10 cellular contexts compared by ENCODE assay signal in genomic region chr16:27431773-27432599, GRCh38. TPM values are rescaled to one million over a fixed set of nuclear protein-coding genes. Genes with fewer than 3 reads are reported as not detected.
A peak's percentile ranks its signal among the peaks of the same experiment; 100 is the strongest.
DNase-seq lines count a peak whose midpoint lies in the region; ATAC-seq and TF ChIP-seq lines count a peak whose summit lies in the region.
"Had no signal": no experiment of that assay in that cellular context is flagged by ENCODE, and none has a peak within 500 bp of the region (broad histone marks: within the 10 kb centered on the region; RNA-seq: fewer than 3 reads in every experiment).

No MANE protein-coding gene starts in this region.

- no peak overlapping the region for H3K4me3 ChIP-seq in BLaER1
- peak overlapping the region in 1 of 2 experiments; percentile 45 for H3K4me3 ChIP-seq in mesenchymal stem cell (ENCODE audit: insufficient read depth in 1 of 2, low read depth in 1 of 2, low read length in 2 of 2)
- H3K4me3 ChIP-seq: prostate gland had no signal

- H3K4me1 Mint-ChIP-seq in HFFc6 (ENCODE audit: low read depth): peaks cover 32% of the 10 kb centered on the region
- H3K4me1 Mint-ChIP-seq in activated T-cell treated with anti-CD3 and anti-CD28 coated beads, Interleukin-2, amount 50 U/mL, for 72 hours (ENCODE audit: low read depth): peaks cover 52% of the 10 kb centered on the region
- no peaks in the 10 kb centered on the region for H3K4me1 Mint-ChIP-seq in Calu3 (ENCODE audit: low read depth, unreplicated experiment)

- H3K27me3 Mint-ChIP-seq in HFFc6 (ENCODE audit: insufficient read depth): peaks cover 4% of the 10 kb centered on the region; the same call in 1 of the 2 replicates
- no peaks in the 10 kb centered on the region for H3K27me3 Mint-ChIP-seq in activated T-cell treated with anti-CD3 and anti-CD28 coated beads, Interleukin-2, amount 50 U/mL, for 72 hours (ENCODE audit: low read depth)
- H3K27me3 Mint-ChIP-seq in Calu3 (ENCODE audit: unreplicated experiment): peaks cover 71% of the 10 kb centered on the region

- H3K27ac Mint-ChIP-seq in HFFc6: peak overlapping the region; percentile 81
- H3K27ac Mint-ChIP-seq in activated T-cell treated with anti-CD3 and anti-CD28 coated beads, Interleukin-2, amount 50 U/mL, for 72 hours: peak overlapping the region; percentile 88
- no peak overlapping the region for H3K27ac Mint-ChIP-seq in Calu3 (ENCODE audit: unreplicated experiment)

- no peak overlapping the region for H4K91ac ChIP-seq in mesenchymal stem cell (ENCODE audit: low read length)

- H3K36me3 ChIP-seq in BLaER1: peaks cover 23% of the 10 kb centered on the region; the same call in 1 of the 2 replicates
- H3K36me3 ChIP-seq in mesenchymal stem cell (ENCODE audit: control insufficient read depth in 1 of 2, insufficient read depth in 2 of 2, low read depth in 1 of 2, low read length in 2 of 2): no peaks in the 10 kb centered on the region
- H3K36me3 ChIP-seq: prostate gland had no signal

- H3K4me3 Mint-ChIP-seq in HFFc6 (peak overlapping the region; percentile 44), Calu3 (ENCODE audit: low read depth, unreplicated experiment) (no peak overlapping the region)
- H3K4me3 Mint-ChIP-seq in activated T-cell treated with anti-CD3 and anti-CD28 coated beads, Interleukin-2, amount 50 U/mL, for 72 hours: no peak overlapping the region

- intact Hi-C loops in Calu3 (cut with micrococcal nuclease; ENCODE audit: unreplicated experiment): no loop called here

- no peak overlapping the region for H2AK5ac ChIP-seq in mesenchymal stem cell (ENCODE audit: low read length, severe bottlenecking)

- no peak overlapping the region for H4K8ac ChIP-seq in mesenchymal stem cell (ENCODE audit: low read length)

- H2BK5ac ChIP-seq in mesenchymal stem cell (ENCODE audit: low read depth, low read length, poor library complexity, severe bottlenecking): no peak overlapping the region

- no peaks in the 10 kb centered on the region for H4K20me1 ChIP-seq in BLaER1

- peak overlapping the region in 1 of 2 experiments; percentile 77 for H3K14ac ChIP-seq in mesenchymal stem cell (ENCODE audit: low read length in 2 of 2)

- H2AFZ ChIP-seq in mesenchymal stem cell (ENCODE audit: low read depth, low read length): no peak overlapping the region

- DNase-seq in HFFc6 (peak; percentile 76), mesenchymal stem cell (peak; percentile 6), SW 1271 (lab: John Stamatoyannopoulos, UW) (no peak), DMS153 (lab: John Stamatoyannopoulos, UW) (no peak), Calu3 (no peak), NCI-H2107 treated with DMSO at 0.1 percent for 48 hours (lab: John Stamatoyannopoulos, UW; ENCODE audit: unreplicated experiment) (no peak)
- DNase-seq in activated T-cell treated with anti-CD3 and anti-CD28 coated beads, Interleukin-2, amount 50 U/mL, for 72 hours: no peak
- DNase-seq: DMS79 had no signal

- H3K4ac ChIP-seq in mesenchymal stem cell (ENCODE audit: low read depth in 1 of 2, low read length in 2 of 2): no peak overlapping the region

- peaks cover 83% of the 10 kb centered on the region for H3K4me1 ChIP-seq in BLaER1
- peaks cover 9% of the 10 kb centered on the region for H3K4me1 ChIP-seq in mesenchymal stem cell (ENCODE audit: control insufficient read depth, insufficient read depth, low read depth, low read length)
- H3K4me1 ChIP-seq: prostate gland had no signal

- no peak overlapping the region for H2BK15ac ChIP-seq in mesenchymal stem cell (ENCODE audit: low read depth, poor library complexity, severe bottlenecking)

- no TSS peak for BruUV-seq in Calu3 (replicated peaks; lab: Mats Ljungman, UMichigan)

- H3K27me3 ChIP-seq in BLaER1 (no peaks in the 10 kb centered on the region), mesenchymal stem cell (ENCODE audit: control insufficient read depth in 1 of 2, insufficient read depth in 1 of 2, low read length in 2 of 2) (no peaks in the 10 kb centered on the region)

- peak overlapping the region; percentile 90 for H3K27ac ChIP-seq in BLaER1
- no peak overlapping the region for H3K27ac ChIP-seq in mesenchymal stem cell (ENCODE audit: low read length, poor library complexity, severe bottlenecking)
- H3K27ac ChIP-seq: prostate gland had no signal

- CTCF ChIA-PET in Calu3 (lab: Charles Lee): interaction anchor here (0.8 kb wide), 1 partner anchor 9 kb away, joined by 3 read pairs; no protein-coding TSS in a partner anchor

- H3K79me1 ChIP-seq in mesenchymal stem cell (replicated peaks; ENCODE audit: low read length, poor library complexity, severe bottlenecking): no peaks in the 10 kb centered on the region

- WGBS in mesenchymal stem cell: 80% methylated on average over 15 of the region's 15 CpGs

- H3K9ac ChIP-seq in BLaER1 (peak overlapping the region; percentile 16; the same call in 1 of the 2 replicates), mesenchymal stem cell (ENCODE audit: low read length) (peak overlapping the region; percentile 76)

- peak; percentile 37 to 45 for ATAC-seq in activated T-cell treated with anti-CD3 and anti-CD28 coated beads, Interleukin-2, amount 50 U/mL, for 72 hours (replicated peaks in 1 of 2)

- H3K36me3 Mint-ChIP-seq in HFFc6 (ENCODE audit: low read depth): no peaks in the 10 kb centered on the region
- H3K36me3 Mint-ChIP-seq in activated T-cell treated with anti-CD3 and anti-CD28 coated beads, Interleukin-2, amount 50 U/mL, for 72 hours (ENCODE audit: insufficient read depth in 2 of 2): peaks cover 20 to 54% of the 10 kb centered on the region in 2 donors
- no peaks in the 10 kb centered on the region for H3K36me3 Mint-ChIP-seq in Calu3 (ENCODE audit: insufficient read depth, unreplicated experiment)

- H3K4me2 ChIP-seq in BLaER1 (peak overlapping the region; percentile 89), mesenchymal stem cell (ENCODE audit: low read length, poor library complexity, severe bottlenecking) (no peak overlapping the region)

- H2BK12ac ChIP-seq in mesenchymal stem cell (ENCODE audit: low read length in 2 of 2): no peak overlapping the region

- H3K9me3 Mint-ChIP-seq in HFFc6: no peaks in the 10 kb centered on the region
- no peaks in the 10 kb centered on the region for H3K9me3 Mint-ChIP-seq in activated T-cell treated with anti-CD3 and anti-CD28 coated beads, Interleukin-2, amount 50 U/mL, for 72 hours
- H3K9me3 Mint-ChIP-seq in Calu3 (ENCODE audit: low read depth, unreplicated experiment): no peaks in the 10 kb centered on the region

- H3K23ac ChIP-seq in mesenchymal stem cell (ENCODE audit: low read length in 2 of 2): peak overlapping the region in 1 of 2 experiments; percentile 11

- no peak overlapping the region for H3K18ac ChIP-seq in mesenchymal stem cell (ENCODE audit: low read depth in 1 of 2, low read length in 2 of 2)

- TF ChIP-seq CTCF in HFFc6 (IDR thresholded peaks at IDR 0.05) (no peak), Calu3 (IDR thresholded peaks at IDR 0.05; ENCODE audit: unreplicated experiment) (no peak)

- H3K9me3 ChIP-seq in BLaER1 (no peaks in the 10 kb centered on the region), mesenchymal stem cell (ENCODE audit: control insufficient read depth, low read length) (no peaks in the 10 kb centered on the region)
- H3K9me3 ChIP-seq: prostate gland had no signal

- H2BK120ac ChIP-seq in mesenchymal stem cell (ENCODE audit: low read depth, low read length): no peak overlapping the region

RNA-seq across cellular contexts. Expression of gene IL21R, which starts 30.0 kb away (rescaled TPM):
- total RNA-seq in HFFc6 (2021; fragmentation: NEBNext Ultra II Directional; extraction: Animal tissue kit (Norgen Biotek cat#: 25700)): 1 to 10 TPM in 5 of 6 experiments, under 1 TPM in 1; 0.96 to 1.8 (median 1.2) TPM
- 100 to 1,000 TPM; 155 to 166 TPM for total RNA-seq in activated T-cell treated with anti-CD3 and anti-CD28 coated beads, Interleukin-2, amount 50 U/mL, for 72 hours
- polyA plus RNA-seq in mesenchymal stem cell (2013, experiment 1 of 2): 1.6 TPM
- polyA plus RNA-seq in mesenchymal stem cell (2013, experiment 2 of 2): 1.6 TPM
- total RNA-seq in Calu3 (2022): not detected in 2 replicates

Comparison
In these comparisons a context has a peak if more than half of its experiments do, and no peak if none do; other contexts are left out.
1. DNase-seq: peak in HFFc6 (single experiment) and mesenchymal stem cell (single experiment); none in activated T-cell treated with anti-CD3 and anti-CD28 coated beads, Interleukin-2, amount 50 U/mL, for 72 hours (0 of 2), SW 1271 (0 of 2), DMS153 (single experiment), Calu3 (single experiment) and NCI-H2107 treated with DMSO at 0.1 percent for 48 hours (single experiment).
2. RNA of gene IL21R, which starts 30.0 kb away (total RNA-seq): 155 to 166 TPM in activated T-cell treated with anti-CD3 and anti-CD28 coated beads, Interleukin-2, amount 50 U/mL, for 72 hours; 0.96 to 1.8 TPM in HFFc6 and not detected in Calu3; every median in the first group is over 10 times any median in the second.